21 cellular contexts compared by ENCODE assay signal in the genomic region with DNA sequence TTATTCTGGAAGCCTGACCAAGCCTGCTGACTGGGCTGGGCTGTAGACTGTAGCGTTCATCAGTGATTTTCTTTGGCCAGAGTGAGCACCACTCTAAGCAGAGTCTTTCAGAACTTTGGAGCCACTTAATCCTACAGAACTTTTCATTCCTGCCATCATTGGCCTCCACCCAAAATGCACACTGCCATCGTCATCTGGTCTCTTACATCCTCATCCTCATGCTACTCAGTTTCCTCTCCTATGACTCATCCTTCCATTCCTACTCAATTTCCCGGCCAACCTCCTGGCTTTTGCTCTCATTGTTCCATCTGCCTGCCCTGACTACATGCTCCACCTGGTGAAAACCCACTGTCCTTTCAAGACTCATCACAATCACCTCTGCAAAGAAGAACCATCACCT.
DNase-seq lines count a peak whose midpoint lies in the region; ATAC-seq, FAIRE-seq and TF ChIP-seq lines count a peak whose summit lies in the region.
"Had no signal": no experiment of that assay in that cellular context is flagged by ENCODE, and none has a peak within 500 bp of the region (broad histone marks: within the 10 kb centered on the region; RNA-seq: fewer than 3 reads in every experiment).

No MANE protein-coding gene starts in this region.

- POLR2A ChIA-PET in endothelial cell of umbilical vein (lab: Charles Lee): no interaction called here

- H3K4me3 ChIP-seq in GM23248 (no peak overlapping the region), endothelial cell of umbilical vein (replicated peaks in 1 of 3; ENCODE audit: insufficient read depth in 1 of 3, low read depth in 1 of 3, low read length in 3 of 3) (no peak overlapping the region), keratinocyte (ENCODE audit: control insufficient read depth in 2 of 3, extremely low read depth in 1 of 3, insufficient read depth in 2 of 3, low read depth in 1 of 3, low read length in 3 of 3) (no peak overlapping the region)
- H3K4me3 ChIP-seq: dorsolateral prefrontal cortex, left lung, suprapubic skin had no signal

- H3K9me1 ChIP-seq in endothelial cell of umbilical vein (replicated peaks; ENCODE audit: control insufficient read depth, extremely low read depth, insufficient read depth, low read length): no peaks in the 10 kb centered on the region
- no peaks in the 10 kb centered on the region for H3K9me1 ChIP-seq in keratinocyte (ENCODE audit: control insufficient read depth, extremely low read depth, insufficient read depth, low read length)

- in situ Hi-C loops in GM23248 (cut with MboI): loop anchor here (25.0 kb wide), 1 partner anchor 634 kb away; no protein-coding TSS in a partner anchor

- FAIRE-seq in RCC 7860 (lab: Jason Lieb, UNC) (no peak), endothelial cell of umbilical vein (lab: Jason Lieb, UNC) (no peak), keratinocyte (lab: Jason Lieb, UNC) (peak; percentile 71)

- H3K4me2 ChIP-seq in GM23248 (ENCODE audit: unreplicated experiment): no peak overlapping the region
- no peak overlapping the region for H3K4me2 ChIP-seq in endothelial cell of umbilical vein (ENCODE audit: insufficient read depth, low read length)
- no peak overlapping the region for H3K4me2 ChIP-seq in keratinocyte (ENCODE audit: control insufficient read depth, extremely low read depth, insufficient read depth, low read depth, low read length)

- no peaks in the 10 kb centered on the region for H3K9me2 ChIP-seq in GM23248 (ENCODE audit: insufficient read depth)

- dilution Hi-C loops in endothelial cell of umbilical vein (cut with MboI; ENCODE audit: extremely low pct_ligation_motif_present, low sequenced_read_pairs) (no loop called here), keratinocyte (cut with MboI; ENCODE audit: extremely low pct_ligation_motif_present, low sequenced_read_pairs) (no loop called here)

- TF ChIP-seq CTCF in endothelial cell of umbilical vein (IDR thresholded peaks at IDR 0.05; ENCODE audit: extremely low read depth in 1 of 2, insufficient read depth in 1 of 2, low read depth in 1 of 2, low read length in 2 of 2) (no peak), keratinocyte (optimal IDR thresholded peaks at IDR 0.05 in 1 of 3, IDR thresholded peaks at IDR 0.05 in 1 of 3, conservative IDR thresholded peaks at IDR 0.05 in 1 of 3; ENCODE audit: extremely low read depth in 1 of 3, insufficient read depth in 2 of 3, low read length in 3 of 3) (no peak)

- no peak for TF ChIP-seq POLR2A in endothelial cell of umbilical vein (IDR thresholded peaks at IDR 0.05; ENCODE audit: low read depth, low read length)

- H4K20me1 ChIP-seq in GM23248 (ENCODE audit: insufficient read depth): no peaks in the 10 kb centered on the region
- no peaks in the 10 kb centered on the region for H4K20me1 ChIP-seq in endothelial cell of umbilical vein (replicated peaks; ENCODE audit: control insufficient read depth, extremely low read depth, insufficient read depth, low read length)
- no peaks in the 10 kb centered on the region for H4K20me1 ChIP-seq in keratinocyte (ENCODE audit: control insufficient read depth, extremely low read depth, insufficient read depth, low read length)

- H3K9ac ChIP-seq in GM23248 (no peak overlapping the region), endothelial cell of umbilical vein (replicated peaks; ENCODE audit: extremely low read depth, insufficient read depth, low read length) (no peak overlapping the region), keratinocyte (ENCODE audit: control insufficient read depth, extremely low read depth, insufficient read depth, low read length) (no peak overlapping the region)

- no peaks in the 10 kb centered on the region for H3K36me3 ChIP-seq in GM23248 (ENCODE audit: low read depth)
- H3K36me3 ChIP-seq in endothelial cell of umbilical vein (ENCODE audit: control insufficient read depth in 2 of 2, extremely low read depth in 1 of 2, insufficient read depth in 2 of 2, low read length in 2 of 2): no peaks in the 10 kb centered on the region
- H3K36me3 ChIP-seq in keratinocyte (ENCODE audit: control insufficient read depth in 2 of 2, extremely low read depth in 1 of 2, insufficient read depth in 2 of 2, low read length in 2 of 2): no peaks in the 10 kb centered on the region
- H3K36me3 ChIP-seq: left lung, suprapubic skin had no signal

- CTCF ChIA-PET in endothelial cell of umbilical vein (lab: Charles Lee): interaction anchor here (0.7 to 1.5 kb wide), 4 partner anchors 12 to 758 kb away, joined by 3 to 5 read pairs (median 4); no protein-coding TSS in a partner anchor

- H3K27me3 ChIP-seq in GM23248 (replicated peaks; ENCODE audit: insufficient read depth) (0 out of 2 replicates have a peak, but pooled peaks cover 2% of the 10 kb centered on the region), endothelial cell of umbilical vein (ENCODE audit: control insufficient read depth in 2 of 2, insufficient read depth in 2 of 2, low read length in 2 of 2) (no peaks in the 10 kb centered on the region), keratinocyte (ENCODE audit: control insufficient read depth, extremely low read depth, insufficient read depth, low read length) (no peaks in the 10 kb centered on the region)
- H3K27me3 ChIP-seq: dorsolateral prefrontal cortex, left lung, suprapubic skin had no signal

- H3K79me2 ChIP-seq in GM23248 (ENCODE audit: insufficient read depth): no peaks in the 10 kb centered on the region
- no peaks in the 10 kb centered on the region for H3K79me2 ChIP-seq in endothelial cell of umbilical vein (ENCODE audit: control insufficient read depth, insufficient read depth, low read length)
- no peaks in the 10 kb centered on the region for H3K79me2 ChIP-seq in keratinocyte (ENCODE audit: control insufficient read depth, insufficient read depth, low read length)

- H2AFZ ChIP-seq in GM23248 (no peak overlapping the region), endothelial cell of umbilical vein (ENCODE audit: low read depth, low read length) (no peak overlapping the region), keratinocyte (ENCODE audit: control insufficient read depth, low read length) (no peak overlapping the region)

- DNase-seq in GM23248: peak; percentile 48
- DNase-seq in RCC 7860 (ENCODE audit: low spot score): peak; percentile 56
- peak; percentile 43 for DNase-seq in endothelial cell of umbilical vein (ENCODE audit: low read depth, low spot score)
- DNase-seq in keratinocyte (ENCODE audit: low read depth, low spot score): no peak
- no peak for DNase-seq in NCI-H526 (lab: John Stamatoyannopoulos, UW)
- DNase-seq: activated CD4-positive, alpha-beta T cell treated with anti-CD3 and anti-CD28 coated beads for 48 hours; activated CD8-positive, alpha-beta memory T cell treated with anti-CD3 and anti-CD28 coated beads, Interleukin-2, amount 50 U/mL, for 4 hours; aorta; COR-L47; dorsolateral prefrontal cortex; foreskin melanocyte; GDM1; left lung; NCI-H1417 treated with DMSO at 0.1 percent for 48 hours; NCI-H2171 treated with DMSO at 0.1 percent for 48 hours had no signal

- H3F3A ChIP-seq in GM23248 (ENCODE audit: insufficient read depth): no peaks in the 10 kb centered on the region

- no peak for ATAC-seq in HG03571 (IDR thresholded peaks at IDR 0.05; ENCODE audit: unreplicated experiment)
- no peak for ATAC-seq in HG03457 (IDR thresholded peaks at IDR 0.05; ENCODE audit: unreplicated experiment)
- no peak for ATAC-seq in GM19023 (IDR thresholded peaks at IDR 0.05; ENCODE audit: unreplicated experiment)
- ATAC-seq: left lung, SK-N-SH treated with all-trans-retinoic acid at 6 μM for 48 hours had no signal

- 23 to 32% methylated on average over 3 of the region's 3 CpGs for WGBS in GM23248 (ENCODE audit: low coverage in 1 of 2, low lambda C conversion rate in 2 of 2, missing lambda C conversion rate in 2 of 2), 2 experiments

- H3K4me1 ChIP-seq in GM23248 (ENCODE audit: insufficient read depth) (no peaks in the 10 kb centered on the region), endothelial cell of umbilical vein (ENCODE audit: control insufficient read depth, extremely low read depth, insufficient read depth, low read length) (no peaks in the 10 kb centered on the region), keratinocyte (ENCODE audit: control insufficient read depth, extremely low read depth, insufficient read depth, low read length) (peaks cover 4% of the 10 kb centered on the region)
- H3K4me1 ChIP-seq: left lung, suprapubic skin had no signal

- H3K27ac ChIP-seq in GM23248: no peak overlapping the region
- no peak overlapping the region for H3K27ac ChIP-seq in endothelial cell of umbilical vein (ENCODE audit: insufficient read depth, low read depth, low read length)
- H3K27ac ChIP-seq in keratinocyte (ENCODE audit: control insufficient read depth, insufficient read depth, low read length): no peak overlapping the region
- H3K27ac ChIP-seq: dorsolateral prefrontal cortex, HL-60, left lung, suprapubic skin had no signal

- intact Hi-C loops in endothelial cell of umbilical vein (cut with micrococcal nuclease): no loop called here

- H3K9me3 ChIP-seq in GM23248 (ENCODE audit: low read depth) (no peaks in the 10 kb centered on the region), endothelial cell of umbilical vein (replicated peaks; ENCODE audit: control insufficient read depth, insufficient read depth, low read length) (no peaks in the 10 kb centered on the region), keratinocyte (ENCODE audit: control insufficient read depth, low read depth, low read length) (no peaks in the 10 kb centered on the region)
- H3K9me3 ChIP-seq: left lung, suprapubic skin had no signal

- no TSS peak for BruUV-seq in endothelial cell of umbilical vein (replicated peaks; lab: Mats Ljungman, UMichigan)

TF ChIP-seq in endothelial cell of umbilical vein, 7 proteins besides CTCF, POLR2A, EP300 and RAD21:
- TF ChIP-seq JUN (IDR thresholded peaks at IDR 0.05; ENCODE audit: borderline replicate concordance, insufficient read depth, insufficient read length, low read depth): peak; percentile 87
- TF ChIP-seq POLR2AphosphoS5 (IDR thresholded peaks at IDR 0.05; ENCODE audit: insufficient read depth, low read depth, low read length): no peak
- TF ChIP-seq FOS (IDR thresholded peaks at IDR 0.05; ENCODE audit: borderline replicate concordance, insufficient read depth, low read length): peak; percentile 85
- TF ChIP-seq MYC (IDR thresholded peaks at IDR 0.05; ENCODE audit: low read depth, low read length): no peak

Comparison
In these comparisons a context has a peak if more than half of its experiments do, and no peak if none do; other contexts are left out.
1. DNase-seq: peak in GM23248 (single experiment), RCC 7860 (single experiment) and endothelial cell of umbilical vein (single experiment); none in keratinocyte (single experiment) and NCI-H526 (0 of 2).